ENCODE assay signal across 1 cellular context in genomic region chr6:143485967-143486366, GRCh38.
TF ChIP-seq lines count a peak whose summit lies in the region.

No MANE protein-coding gene starts in this region.

TF ChIP-seq in K562, 482 proteins besides CTCF, POLR2A, EP300 and RAD21 (continues in another document):
- TF ChIP-seq ZBTB11 (CRISPR knock-in tag; IDR thresholded peaks at IDR 0.05) = no peak
- TF ChIP-seq NBN (IDR thresholded peaks at IDR 0.05; ENCODE audit: low read depth) = no peak
- TF ChIP-seq TOE1 (IDR thresholded peaks at IDR 0.05; ENCODE audit: borderline replicate concordance) = no peak
- no peak for TF ChIP-seq TOE1 (CRISPR knock-in tag; IDR thresholded peaks at IDR 0.05; ENCODE audit: borderline replicate concordance, low read depth)
- no peak for TF ChIP-seq SAFB2 (IDR thresholded peaks at IDR 0.05; ENCODE audit: borderline replicate concordance, low read depth, low read length, severe bottlenecking)
- TF ChIP-seq POLR3A (IDR thresholded peaks at IDR 0.05; ENCODE audit: borderline replicate concordance, extremely low read depth, insufficient read depth, insufficient read length) = no peak
- TF ChIP-seq NFYB (IDR thresholded peaks at IDR 0.05; ENCODE audit: extremely low read depth, insufficient read length) = no peak
- TF ChIP-seq EGR1 (conservative IDR thresholded peaks at IDR 0.05) = no peak
- TF ChIP-seq, protein P1, sequence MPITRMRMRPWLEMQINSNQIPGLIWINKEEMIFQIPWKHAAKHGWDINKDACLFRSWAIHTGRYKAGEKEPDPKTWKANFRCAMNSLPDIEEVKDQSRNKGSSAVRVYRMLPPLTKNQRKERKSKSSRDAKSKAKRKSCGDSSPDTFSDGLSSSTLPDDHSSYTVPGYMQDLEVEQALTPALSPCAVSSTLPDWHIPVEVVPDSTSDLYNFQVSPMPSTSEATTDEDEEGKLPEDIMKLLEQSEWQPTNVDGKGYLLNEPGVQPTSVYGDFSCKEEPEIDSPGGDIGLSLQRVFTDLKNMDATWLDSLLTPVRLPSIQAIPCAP (CRISPR knock-in tag; IDR thresholded peaks at IDR 0.05; ENCODE audit: borderline replicate concordance) = no peak
- no peak for TF ChIP-seq NFIC (IDR thresholded peaks at IDR 0.05)
- no peak for TF ChIP-seq HDAC1 (IDR thresholded peaks at IDR 0.05)
- TF ChIP-seq NFRKB (IDR thresholded peaks at IDR 0.05; ENCODE audit: low read depth) = no peak
- TF ChIP-seq, protein P2, sequence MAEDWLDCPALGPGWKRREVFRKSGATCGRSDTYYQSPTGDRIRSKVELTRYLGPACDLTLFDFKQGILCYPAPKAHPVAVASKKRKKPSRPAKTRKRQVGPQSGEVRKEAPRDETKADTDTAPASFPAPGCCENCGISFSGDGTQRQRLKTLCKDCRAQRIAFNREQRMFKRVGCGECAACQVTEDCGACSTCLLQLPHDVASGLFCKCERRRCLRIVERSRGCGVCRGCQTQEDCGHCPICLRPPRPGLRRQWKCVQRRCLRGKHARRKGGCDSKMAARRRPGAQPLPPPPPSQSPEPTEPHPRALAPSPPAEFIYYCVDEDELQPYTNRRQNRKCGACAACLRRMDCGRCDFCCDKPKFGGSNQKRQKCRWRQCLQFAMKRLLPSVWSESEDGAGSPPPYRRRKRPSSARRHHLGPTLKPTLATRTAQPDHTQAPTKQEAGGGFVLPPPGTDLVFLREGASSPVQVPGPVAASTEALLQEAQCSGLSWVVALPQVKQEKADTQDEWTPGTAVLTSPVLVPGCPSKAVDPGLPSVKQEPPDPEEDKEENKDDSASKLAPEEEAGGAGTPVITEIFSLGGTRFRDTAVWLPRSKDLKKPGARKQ (CRISPR knock-in tag; IDR thresholded peaks at IDR 0.05) = no peak
- no peak for TF ChIP-seq GTF2A2 (tag; IDR thresholded peaks at IDR 0.05)
- no peak for TF ChIP-seq RBM22 (IDR thresholded peaks at IDR 0.05; ENCODE audit: low read depth, low read length, poor library complexity, severe bottlenecking)
- TF ChIP-seq, protein P3, sequence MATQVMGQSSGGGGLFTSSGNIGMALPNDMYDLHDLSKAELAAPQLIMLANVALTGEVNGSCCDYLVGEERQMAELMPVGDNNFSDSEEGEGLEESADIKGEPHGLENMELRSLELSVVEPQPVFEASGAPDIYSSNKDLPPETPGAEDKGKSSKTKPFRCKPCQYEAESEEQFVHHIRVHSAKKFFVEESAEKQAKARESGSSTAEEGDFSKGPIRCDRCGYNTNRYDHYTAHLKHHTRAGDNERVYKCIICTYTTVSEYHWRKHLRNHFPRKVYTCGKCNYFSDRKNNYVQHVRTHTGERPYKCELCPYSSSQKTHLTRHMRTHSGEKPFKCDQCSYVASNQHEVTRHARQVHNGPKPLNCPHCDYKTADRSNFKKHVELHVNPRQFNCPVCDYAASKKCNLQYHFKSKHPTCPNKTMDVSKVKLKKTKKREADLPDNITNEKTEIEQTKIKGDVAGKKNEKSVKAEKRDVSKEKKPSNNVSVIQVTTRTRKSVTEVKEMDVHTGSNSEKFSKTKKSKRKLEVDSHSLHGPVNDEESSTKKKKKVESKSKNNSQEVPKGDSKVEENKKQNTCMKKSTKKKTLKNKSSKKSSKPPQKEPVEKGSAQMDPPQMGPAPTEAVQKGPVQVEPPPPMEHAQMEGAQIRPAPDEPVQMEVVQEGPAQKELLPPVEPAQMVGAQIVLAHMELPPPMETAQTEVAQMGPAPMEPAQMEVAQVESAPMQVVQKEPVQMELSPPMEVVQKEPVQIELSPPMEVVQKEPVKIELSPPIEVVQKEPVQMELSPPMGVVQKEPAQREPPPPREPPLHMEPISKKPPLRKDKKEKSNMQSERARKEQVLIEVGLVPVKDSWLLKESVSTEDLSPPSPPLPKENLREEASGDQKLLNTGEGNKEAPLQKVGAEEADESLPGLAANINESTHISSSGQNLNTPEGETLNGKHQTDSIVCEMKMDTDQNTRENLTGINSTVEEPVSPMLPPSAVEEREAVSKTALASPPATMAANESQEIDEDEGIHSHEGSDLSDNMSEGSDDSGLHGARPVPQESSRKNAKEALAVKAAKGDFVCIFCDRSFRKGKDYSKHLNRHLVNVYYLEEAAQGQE (CRISPR knock-in tag; IDR thresholded peaks at IDR 0.05; ENCODE audit: low read depth) = no peak
- no peak for TF ChIP-seq DLX4 (CRISPR knock-in tag; IDR thresholded peaks at IDR 0.05)
- TF ChIP-seq POLR2H (tag; IDR thresholded peaks at IDR 0.05; ENCODE audit: low read depth) = peak; percentile 51; the same call in 1 of the 2 replicates
- TF ChIP-seq SOX6 (IDR thresholded peaks at IDR 0.05) = no peak
- TF ChIP-seq, protein P4, sequence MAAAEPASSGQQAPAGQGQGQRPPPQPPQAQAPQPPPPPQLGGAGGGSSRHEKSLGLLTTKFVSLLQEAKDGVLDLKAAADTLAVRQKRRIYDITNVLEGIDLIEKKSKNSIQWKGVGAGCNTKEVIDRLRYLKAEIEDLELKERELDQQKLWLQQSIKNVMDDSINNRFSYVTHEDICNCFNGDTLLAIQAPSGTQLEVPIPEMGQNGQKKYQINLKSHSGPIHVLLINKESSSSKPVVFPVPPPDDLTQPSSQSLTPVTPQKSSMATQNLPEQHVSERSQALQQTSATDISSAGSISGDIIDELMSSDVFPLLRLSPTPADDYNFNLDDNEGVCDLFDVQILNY (CRISPR knock-in tag; IDR thresholded peaks at IDR 0.05) = no peak
- TF ChIP-seq ZBTB26 (CRISPR knock-in tag; IDR thresholded peaks at IDR 0.05) = no peak
- TF ChIP-seq SRSF1 (IDR thresholded peaks at IDR 0.05; ENCODE audit: low read depth, low read length) = no peak
- TF ChIP-seq HNRNPL (IDR thresholded peaks at IDR 0.05; ENCODE audit: low read depth, low read length) = no peak
- TF ChIP-seq STAG1 (CRISPR knock-in tag; IDR thresholded peaks at IDR 0.05; ENCODE audit: borderline replicate concordance) = no peak
- TF ChIP-seq ZNF507 (tag; conservative IDR thresholded peaks at IDR 0.05) = no peak
- TF ChIP-seq SMAD2 (IDR thresholded peaks at IDR 0.05; ENCODE audit: low read depth, low read length) = no peak
- 0 out of 2 replicates have a peak, but pooled peaks have one; percentile 61 for TF ChIP-seq ATF4 (CRISPR knock-in tag; IDR thresholded peaks at IDR 0.05)
- TF ChIP-seq ZNF12 (CRISPR knock-in tag; IDR thresholded peaks at IDR 0.05) = no peak
- TF ChIP-seq MTA1 (IDR thresholded peaks at IDR 0.05; ENCODE audit: borderline replicate concordance) = no peak
- no peak for TF ChIP-seq FOXJ3 (CRISPR knock-in tag; IDR thresholded peaks at IDR 0.05)
- TF ChIP-seq KDM4B (IDR thresholded peaks at IDR 0.05; ENCODE audit: borderline replicate concordance in 2 of 2, low read depth in 1 of 2) = no peak
- TF ChIP-seq CAMTA2 (CRISPR knock-in tag; conservative IDR thresholded peaks at IDR 0.05) = no peak
- no peak for TF ChIP-seq DIDO1 (tag; IDR thresholded peaks at IDR 0.05; ENCODE audit: low read depth)
- TF ChIP-seq ZNF778 (CRISPR knock-in tag; IDR thresholded peaks at IDR 0.05) = no peak
- no peak for TF ChIP-seq LCOR (CRISPR knock-in tag; IDR thresholded peaks at IDR 0.05)
- TF ChIP-seq, protein P5, sequence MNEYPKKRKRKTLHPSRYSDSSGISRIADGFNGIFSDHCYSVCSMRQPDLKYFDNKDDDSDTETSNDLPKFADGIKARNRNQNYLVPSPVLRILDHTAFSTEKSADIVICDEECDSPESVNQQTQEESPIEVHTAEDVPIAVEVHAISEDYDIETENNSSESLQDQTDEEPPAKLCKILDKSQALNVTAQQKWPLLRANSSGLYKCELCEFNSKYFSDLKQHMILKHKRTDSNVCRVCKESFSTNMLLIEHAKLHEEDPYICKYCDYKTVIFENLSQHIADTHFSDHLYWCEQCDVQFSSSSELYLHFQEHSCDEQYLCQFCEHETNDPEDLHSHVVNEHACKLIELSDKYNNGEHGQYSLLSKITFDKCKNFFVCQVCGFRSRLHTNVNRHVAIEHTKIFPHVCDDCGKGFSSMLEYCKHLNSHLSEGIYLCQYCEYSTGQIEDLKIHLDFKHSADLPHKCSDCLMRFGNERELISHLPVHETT (CRISPR knock-in tag; conservative IDR thresholded peaks at IDR 0.05 in 1 of 2, IDR thresholded peaks at IDR 0.05 in 1 of 2) = no peak
- no peak for TF ChIP-seq LEF1 (IDR thresholded peaks at IDR 0.05)
- no peak for TF ChIP-seq ETV1 (tag; conservative IDR thresholded peaks at IDR 0.05; ENCODE audit: low read depth)
- TF ChIP-seq RREB1 (CRISPR knock-in tag; IDR thresholded peaks at IDR 0.05) = no peak
- no peak; the same call in 1 of the 2 replicates for TF ChIP-seq CEBPG (CRISPR knock-in tag; IDR thresholded peaks at IDR 0.05)
- TF ChIP-seq CEBPG (tag; conservative IDR thresholded peaks at IDR 0.05 in 1 of 2, IDR thresholded peaks at IDR 0.05 in 1 of 2) = peak in 1 of 2 experiments; percentile 74; a peak in 2 of 4 replicates
- no peak for TF ChIP-seq CBFB (CRISPR knock-in tag; IDR thresholded peaks at IDR 0.05)
- TF ChIP-seq ZNF717 (CRISPR knock-in tag; IDR thresholded peaks at IDR 0.05) = no peak
